In the genomic region with DNA sequence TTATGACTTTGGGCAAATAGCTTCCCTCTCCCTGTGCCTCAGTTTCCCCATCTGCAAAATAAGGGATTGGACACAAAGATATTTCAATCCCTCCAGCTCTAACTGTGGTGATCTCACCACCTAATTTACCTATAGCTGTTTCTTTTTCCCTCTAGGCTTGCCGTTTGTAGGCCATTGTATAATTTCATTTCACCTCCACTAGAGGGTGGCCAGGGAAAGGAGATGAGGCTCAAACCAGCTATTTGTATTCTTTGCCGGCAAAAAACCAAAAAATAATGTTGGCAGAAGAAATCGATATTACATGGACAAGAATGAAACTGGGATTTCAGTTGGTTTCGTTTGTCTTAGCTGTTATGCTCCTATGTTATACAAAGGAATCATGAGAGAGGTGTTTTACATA, we compare ENCODE assay signal across 9 cellular contexts. TPM values are rescaled to one million over a fixed set of nuclear protein-coding genes. Genes with fewer than 3 reads are reported as not detected.
DNase-seq lines count a peak whose midpoint lies in the region; ATAC-seq and TF ChIP-seq lines count a peak whose summit lies in the region.
"Had no signal": no experiment of that assay in that cellular context is flagged by ENCODE, and none has a peak within 500 bp of the region (broad histone marks: within the 10 kb centered on the region; RNA-seq: fewer than 3 reads in every experiment).

No MANE protein-coding gene starts in this region.

- DNase-seq in cardiac muscle cell (ENCODE audit: low read depth in 1 of 2, low spot score in 1 of 2) (peak; percentile 16 to 60), right cardiac atrium (no peak), HFFc6 (peak; percentile 26), NCI-H510A treated with DMSO at 0.1 percent for 48 hours (lab: John Stamatoyannopoulos, UW) (peak; percentile 38), astrocyte of the hippocampus (ENCODE audit: low read depth, low spot score) (peak; percentile 53), kidney epithelial cell (ENCODE audit: low read depth) (no peak)
- DNase-seq in stimulated activated CD4-positive, alpha-beta T cell treated with anti-CD3 and anti-CD28 coated beads, Interleukin-12 subunit alpha, Interleukin-12 subunit beta, amount 100 ng/mL, for 4 hours, result no peak

- intact Hi-C loops in right cardiac atrium (cut with DNase I), result no loop called here

- H3K9me3 Mint-ChIP-seq in HFFc6, result no peaks in the 10 kb centered on the region

- H3K4me3 ChIP-seq in cardiac muscle cell (no peak overlapping the region), right cardiac atrium (ENCODE audit: low read length) (no peak overlapping the region), kidney epithelial cell (ENCODE audit: low read depth, low read length) (no peak overlapping the region)

- H3K27ac ChIP-seq in cardiac muscle cell (no peak overlapping the region), right cardiac atrium (ENCODE audit: low read length) (no peak overlapping the region)
- H3K27ac ChIP-seq: epithelial cell of prostate had no signal

- H3K27me3 ChIP-seq in cardiac muscle cell, result no peaks in the 10 kb centered on the region
- no peaks in the 10 kb centered on the region for H3K27me3 ChIP-seq in right cardiac atrium (ENCODE audit: control insufficient read depth, insufficient read depth)
- no peaks in the 10 kb centered on the region for H3K27me3 ChIP-seq in kidney epithelial cell (ENCODE audit: control insufficient read depth, insufficient read depth, low read length)

- H3K4me1 ChIP-seq in cardiac muscle cell (ENCODE audit: low read depth) (no peaks in the 10 kb centered on the region), right cardiac atrium (ENCODE audit: control insufficient read depth, insufficient read depth, low read length) (no peaks in the 10 kb centered on the region)

- no peaks in the 10 kb centered on the region for H3K4me1 Mint-ChIP-seq in HFFc6 (ENCODE audit: low read depth)

- H3K27me3 Mint-ChIP-seq in HFFc6 (ENCODE audit: insufficient read depth), result peaks cover 3% of the 10 kb centered on the region; the same call in 1 of the 2 replicates

- H3K27ac Mint-ChIP-seq in HFFc6, result no peak overlapping the region

- no peaks in the 10 kb centered on the region for H3K36me3 Mint-ChIP-seq in HFFc6 (ENCODE audit: low read depth)

- H3K4me3 Mint-ChIP-seq in HFFc6, result no peak overlapping the region

- H3K36me3 ChIP-seq in cardiac muscle cell (no peaks in the 10 kb centered on the region), kidney epithelial cell (ENCODE audit: control insufficient read depth, insufficient read depth, low read length) (no peaks in the 10 kb centered on the region)

- peak; percentile 58 for TF ChIP-seq CTCF in cardiac muscle cell (IDR thresholded peaks at IDR 0.05; ENCODE audit: low read depth, low read length)
- peak; percentile 72 for TF ChIP-seq CTCF in HFFc6 (IDR thresholded peaks at IDR 0.05)
- peak; percentile 52 for TF ChIP-seq CTCF in kidney epithelial cell (IDR thresholded peaks at IDR 0.05; ENCODE audit: insufficient read depth, low read length, poor library complexity, severe bottlenecking)

- ATAC-seq in right cardiac atrium (no peak), HG02642 (IDR thresholded peaks at IDR 0.05; ENCODE audit: poor library complexity, unreplicated experiment) (no peak)

- 8% methylated on average over 4 of the region's 4 CpGs for WGBS in right cardiac atrium

- no peaks in the 10 kb centered on the region for H3K9me3 ChIP-seq in cardiac muscle cell (ENCODE audit: low read depth)
- no peaks in the 10 kb centered on the region for H3K9me3 ChIP-seq in right cardiac atrium (ENCODE audit: control insufficient read depth, low read length)

RNA-seq across cellular contexts. Expression of gene DOCK11, which starts 36.1 kb away (rescaled TPM):
- total RNA-seq in cardiac muscle cell, result 11.0 and 11.2 TPM in 2 replicates
- polyA plus RNA-seq in cardiac muscle cell, result 12.5 and 13.6 TPM in 2 replicates
- 1 to 10 TPM; 3.3 to 8.5 (median 6.2) TPM for total RNA-seq in right cardiac atrium
- polyA plus RNA-seq in right cardiac atrium, result 3.5 TPM
- total RNA-seq in HFFc6 (2021; fragmentation: NEBNext Ultra II Directional; extraction: Animal tissue kit (Norgen Biotek cat#: 25700)), result 10 to 100 TPM; 16.2 to 18.2 (median 17.7) TPM
- total RNA-seq in kidney epithelial cell, result 10.9 and 11.1 TPM in 2 replicates

Comparison
In these comparisons a context has a peak if more than half of its experiments do, and no peak if none do; other contexts are left out.
1. DNase-seq: peak in cardiac muscle cell (2 of 2), HFFc6 (single experiment), NCI-H510A treated with DMSO at 0.1 percent for 48 hours (single experiment) and astrocyte of the hippocampus (single experiment); none in right cardiac atrium (0 of 3), kidney epithelial cell (single experiment) and stimulated activated CD4-positive, alpha-beta T cell treated with anti-CD3 and anti-CD28 coated beads, Interleukin-12 subunit alpha, Interleukin-12 subunit beta, amount 100 ng/mL, for 4 hours (single experiment).
2. Peak in every context shown above with its lines, with median percentiles within 50 percentile points of each other: CTCF ChIP-seq.